In genomic region chrX:36684053-36684452, GRCh38 we compare ENCODE assay signal across 2 cellular contexts.
TF ChIP-seq lines count a peak whose summit lies in the region.

No MANE protein-coding gene starts in this region.

TF ChIP-seq in liver, 16 proteins besides CTCF, POLR2A, EP300 and RAD21 (continued from another document):
- TF ChIP-seq REST (IDR thresholded peaks at IDR 0.05) (no peak), EGR1 (IDR thresholded peaks at IDR 0.05; ENCODE audit: low read depth in 2 of 2) (no peak), ZBTB33 (IDR thresholded peaks at IDR 0.05) (no peak), TAF1 (conservative IDR thresholded peaks at IDR 0.05) (no peak), JUND (IDR thresholded peaks at IDR 0.05) (no peak), ATF3 (IDR thresholded peaks at IDR 0.05) (no peak), MAX (IDR thresholded peaks at IDR 0.05) (no peak)

TF ChIP-seq in HepG2, 621 proteins besides CTCF, POLR2A, EP300 and RAD21 (continued from another document):
- no peak for TF ChIP-seq ATF6 (CRISPR knock-in tag; conservative IDR thresholded peaks at IDR 0.05)
- no peak for TF ChIP-seq RARA (CRISPR knock-in tag; IDR thresholded peaks at IDR 0.05)
- TF ChIP-seq MAFG (CRISPR knock-in tag; IDR thresholded peaks at IDR 0.05), result no peak
- no peak for TF ChIP-seq TRIM22 (IDR thresholded peaks at IDR 0.05)
- TF ChIP-seq RFX3 (CRISPR knock-in tag; IDR thresholded peaks at IDR 0.05), result no peak
- no peak for TF ChIP-seq HNF1A (IDR thresholded peaks at IDR 0.05; ENCODE audit: low read depth)
- no peak for TF ChIP-seq HNF1A (CRISPR knock-in tag; IDR thresholded peaks at IDR 0.05; ENCODE audit: borderline replicate concordance)
- no peak for TF ChIP-seq POLR2G (IDR thresholded peaks at IDR 0.05; ENCODE audit: low read depth, low read length)
- no peak for TF ChIP-seq ZBTB38 (CRISPR knock-in tag; IDR thresholded peaks at IDR 0.05)
- no peak for TF ChIP-seq ZNF44 (CRISPR knock-in tag; IDR thresholded peaks at IDR 0.05)
- no peak for TF ChIP-seq HCFC1 (IDR thresholded peaks at IDR 0.05; ENCODE audit: low read depth, low read length)
- TF ChIP-seq BRD4 (CRISPR knock-in tag; IDR thresholded peaks at IDR 0.05), result no peak
- TF ChIP-seq BCL3 (CRISPR knock-in tag; IDR thresholded peaks at IDR 0.05), result no peak
- no peak for TF ChIP-seq ZNF501 (CRISPR knock-in tag; IDR thresholded peaks at IDR 0.05)
- TF ChIP-seq ONECUT2 (CRISPR knock-in tag; IDR thresholded peaks at IDR 0.05), result no peak
- TF ChIP-seq FOXJ3 (CRISPR knock-in tag; IDR thresholded peaks at IDR 0.05; ENCODE audit: borderline replicate concordance), result no peak
- no peak for TF ChIP-seq SMARCC2 (IDR thresholded peaks at IDR 0.05)
